ENCODE assay signal across 9 cellular contexts in the genomic region with DNA sequence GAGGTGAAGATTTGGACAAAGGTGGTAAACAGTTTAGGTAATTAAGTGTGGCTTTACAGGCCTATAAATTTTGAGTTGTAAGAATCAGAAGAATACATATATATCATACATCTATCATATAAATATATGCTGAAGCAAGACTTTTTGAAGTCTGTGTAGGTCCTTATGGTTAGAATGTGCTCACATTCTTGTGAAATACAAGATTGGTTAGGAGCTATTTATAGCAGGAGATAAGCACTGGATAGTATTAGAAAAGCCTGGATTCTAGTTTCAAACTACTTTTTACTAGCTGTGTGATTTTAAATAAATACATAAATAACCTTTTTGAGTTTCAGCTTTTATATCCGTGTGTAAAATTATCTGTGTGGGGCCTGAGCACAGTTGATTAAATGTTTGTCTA.
"Had no signal": no experiment of that assay in that cellular context is flagged by ENCODE, and none has a peak within 500 bp of the region (broad histone marks: within the 10 kb centered on the region; RNA-seq: fewer than 3 reads in every experiment).

No MANE protein-coding gene starts in this region.

- H3K9me3 ChIP-seq: ovary had no signal

- H3K4me2 ChIP-seq: neural progenitor cell had no signal

- H3K4me1 ChIP-seq: foreskin keratinocyte, neural progenitor cell had no signal

- H3K27ac ChIP-seq: foreskin keratinocyte, neural progenitor cell, ovary, WERI-Rb-1 had no signal

- H3K27me3 ChIP-seq: foreskin keratinocyte, neural progenitor cell, ovary had no signal

- H2AFZ ChIP-seq: neural progenitor cell had no signal

- DNase-seq: activated CD4-positive, alpha-beta T cell treated with anti-CD3 and anti-CD28 coated beads for 4 hours; activated CD8-positive, alpha-beta memory T cell treated with anti-CD3 and anti-CD28 coated beads, Interleukin-2, amount 50 U/mL, for 48 hours; activated CD8-positive, alpha-beta T cell treated with anti-CD3 and anti-CD28 coated beads, Interleukin-2, amount 10 ng/mL, durations not matched to agents 7 days and 5 days; activated naive CD4-positive, alpha-beta T cell treated with Interleukin-2 at 50 U/mL for 16 hours; foreskin keratinocyte; ovary; T-helper 1 cell; WERI-Rb-1 had no signal

- H3K4me3 ChIP-seq: neural progenitor cell, ovary had no signal

- H3K36me3 ChIP-seq: neural progenitor cell, ovary, WERI-Rb-1 had no signal

- ATAC-seq: activated CD8-positive, alpha-beta T cell treated with anti-CD3 and anti-CD28 coated beads, Interleukin-2, amount 10 ng/mL, durations not matched to agents 7 days and 5 days; foreskin keratinocyte had no signal

- H3K9ac ChIP-seq: neural progenitor cell had no signal
